Comparison of ENCODE assay signal across 8 cellular contexts in the genomic region with DNA sequence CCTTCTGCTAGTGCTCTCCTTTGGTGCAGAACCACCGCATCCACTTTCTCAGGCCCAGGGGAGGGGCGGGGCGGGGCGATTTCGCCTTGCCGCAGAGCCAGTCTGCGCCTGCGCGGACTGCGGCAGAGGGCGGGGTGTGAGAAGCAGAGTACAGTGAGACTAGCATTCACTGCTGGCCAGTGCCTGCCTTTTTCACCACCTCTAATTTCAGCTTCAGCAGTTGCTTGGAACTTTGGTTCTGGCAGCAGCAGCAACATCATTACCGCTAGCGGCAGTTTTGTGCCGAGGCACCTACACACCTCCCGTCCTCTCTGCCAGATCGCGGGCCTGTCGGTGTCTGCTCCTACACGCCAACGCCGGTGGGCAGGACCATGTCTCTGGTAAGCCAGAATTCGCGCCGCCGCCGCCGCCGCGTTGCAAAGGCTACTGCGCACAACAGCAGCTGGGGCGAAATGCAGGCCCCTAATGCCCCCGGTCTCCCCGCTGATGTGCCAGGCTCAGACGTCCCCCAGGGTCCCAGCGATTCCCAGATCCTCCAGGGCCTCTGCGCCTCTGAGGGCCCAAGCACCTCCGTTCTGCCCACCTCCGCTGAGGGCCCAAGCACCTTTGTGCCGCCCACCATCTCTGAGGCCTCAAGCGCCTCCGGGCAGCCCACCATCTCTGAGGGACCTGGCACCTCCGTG. TPM values are rescaled to one million over a fixed set of nuclear protein-coding genes. Genes with fewer than 3 reads are reported as not detected.
DNase-seq lines count a peak whose midpoint lies in the region; ATAC-seq and TF ChIP-seq lines count a peak whose summit lies in the region.

A gene with protein sequence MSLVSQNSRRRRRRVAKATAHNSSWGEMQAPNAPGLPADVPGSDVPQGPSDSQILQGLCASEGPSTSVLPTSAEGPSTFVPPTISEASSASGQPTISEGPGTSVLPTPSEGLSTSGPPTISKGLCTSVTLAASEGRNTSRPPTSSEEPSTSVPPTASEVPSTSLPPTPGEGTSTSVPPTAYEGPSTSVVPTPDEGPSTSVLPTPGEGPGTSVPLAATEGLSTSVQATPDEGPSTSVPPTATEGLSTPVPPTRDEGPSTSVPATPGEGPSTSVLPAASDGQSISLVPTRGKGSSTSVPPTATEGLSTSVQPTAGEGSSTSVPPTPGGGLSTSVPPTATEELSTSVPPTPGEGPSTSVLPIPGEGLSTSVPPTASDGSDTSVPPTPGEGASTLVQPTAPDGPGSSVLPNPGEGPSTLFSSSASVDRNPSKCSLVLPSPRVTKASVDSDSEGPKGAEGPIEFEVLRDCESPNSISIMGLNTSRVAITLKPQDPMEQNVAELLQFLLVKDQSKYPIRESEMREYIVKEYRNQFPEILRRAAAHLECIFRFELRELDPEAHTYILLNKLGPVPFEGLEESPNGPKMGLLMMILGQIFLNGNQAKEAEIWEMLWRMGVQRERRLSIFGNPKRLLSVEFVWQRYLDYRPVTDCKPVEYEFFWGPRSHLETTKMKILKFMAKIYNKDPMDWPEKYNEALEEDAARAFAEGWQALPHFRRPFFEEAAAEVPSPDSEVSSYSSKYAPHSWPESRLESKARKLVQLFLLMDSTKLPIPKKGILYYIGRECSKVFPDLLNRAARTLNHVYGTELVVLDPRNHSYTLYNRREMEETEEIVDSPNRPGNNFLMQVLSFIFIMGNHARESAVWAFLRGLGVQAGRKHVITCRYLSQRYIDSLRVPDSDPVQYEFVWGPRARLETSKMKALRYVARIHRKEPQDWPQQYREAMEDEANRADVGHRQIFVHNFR (plus strand): TSS at position 151 of the 683 bp plus-strand sequence. CDS start 221 bp downstream, at position 372.

- TF ChIP-seq POLR2A in GM15510 (IDR thresholded peaks at IDR 0.05; ENCODE audit: borderline replicate concordance, extremely low read depth, insufficient read length) = peak; percentile 27

- DNase-seq in NCI-H1694 treated with DMSO at 0.1 percent for 48 hours (lab: John Stamatoyannopoulos, UW) (peak; percentile 39), left colon (peak; percentile 47 to 77), NK-92 (lab: John Stamatoyannopoulos, UW; ENCODE audit: unreplicated experiment) (no peak)
- DNase-seq in activated CD4-positive, alpha-beta T cell treated with anti-CD3 and anti-CD28 coated beads for 4 hours = peak; percentile 71 to 76
- DNase-seq in stimulated activated CD4-positive, alpha-beta T cell treated with anti-CD3 and anti-CD28 coated beads, Interleukin-1b, Interleukin-23, amount 100 ng/mL, for 48 hours = peak; percentile 71

- peak within 1 kb of the TSS; percentile 29 for H3K27ac ChIP-seq in cingulate gyrus (ENCODE audit: low read depth, low read length)

- ATAC-seq in HG02870 (IDR thresholded peaks at IDR 0.05; ENCODE audit: unreplicated experiment) = peak; percentile 86
- peak; percentile 97 for ATAC-seq in left colon

- intact Hi-C loops in left colon (cut with DNase I, micrococcal nuclease) = no loop called here

RNA-seq across cellular contexts. Expression of the gene that starts here (rescaled TPM):
- 1 to 10 TPM in 1 of 2 donors, under 1 TPM in 1; 0.64 to 1.3 TPM for total RNA-seq in left colon
